17 cellular contexts compared by ENCODE assay signal in the genomic region with DNA sequence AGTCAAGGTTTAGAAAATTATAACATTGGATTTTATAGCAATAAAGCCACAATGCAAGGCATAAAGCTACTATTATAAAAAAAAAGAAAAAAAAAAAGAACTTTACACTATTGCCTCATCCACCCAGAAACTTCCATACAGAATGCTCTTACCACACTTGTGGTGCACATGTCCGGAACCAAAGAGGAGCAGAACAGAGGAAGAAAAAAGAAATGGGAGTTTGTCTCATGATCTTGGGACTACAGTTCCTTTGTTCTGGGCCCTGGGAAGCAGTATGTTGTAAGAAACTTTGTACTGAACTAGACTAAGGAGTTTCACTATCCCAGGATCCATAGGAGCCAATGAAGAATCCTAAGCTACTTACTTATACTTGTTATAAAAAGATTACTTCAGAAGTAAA.
"Had no signal": no experiment of that assay in that cellular context is flagged by ENCODE, and none has a peak within 500 bp of the region (broad histone marks: within the 10 kb centered on the region; RNA-seq: fewer than 3 reads in every experiment).

No MANE protein-coding gene starts in this region.

- ATAC-seq: activated CD8-positive, alpha-beta T cell treated with anti-CD3 and anti-CD28 coated beads for 36 hours; left lobe of liver; mucosa of descending colon; stimulated activated naive B cell treated with anti-CD40 and anti-IgM and Interleukin-4, amounts not matched to agents 10 μg/mL and 1 μg/mL and 100 μg/mL, for 72 hours had no signal

- H3K27me3 ChIP-seq: sigmoid colon had no signal

- H3K36me3 ChIP-seq: sigmoid colon, spleen, thoracic aorta had no signal

- H3K4me3 ChIP-seq: mucosa of descending colon, sigmoid colon, spleen, thoracic aorta had no signal

- H3K9me3 ChIP-seq: mucosa of descending colon, sigmoid colon, spleen, thoracic aorta had no signal

- DNase-seq: activated CD4-positive, alpha-beta T cell treated with anti-CD3 and anti-CD28 coated beads, Interleukin-2, amount 10 ng/mL, durations not matched to agents 24 days and 14 days; activated CD8-positive, alpha-beta T cell treated with anti-CD3 and anti-CD28 coated beads for 36 hours; activated naive CD4-positive, alpha-beta T cell treated with Interleukin-2 at 50 U/mL for 16 hours; activated naive CD8-positive, alpha-beta T cell treated with anti-CD3 and anti-CD28 coated beads, Interleukin-2, amount 10 ng/mL, durations not matched to agents 7 days and 5 days; activated T-cell treated with anti-CD3 and anti-CD28 coated beads, Interleukin-2, amount 50 U/mL, for 1 hour; amygdala; caudate nucleus; erythroblast; mucosa of descending colon; naive B cell; sigmoid colon; spleen; stimulated activated CD4-positive, alpha-beta T cell treated with anti-CD3 and anti-CD28 coated beads, Interleukin-4, amount 100 ng/mL, for 4 hours; stimulated activated naive B cell treated with anti-CD40 and anti-IgM and Interleukin-4, amounts not matched to agents 10 μg/mL and 1 μg/mL and 100 μg/mL, for 72 hours; T1000 had no signal

- H3K27ac ChIP-seq: sigmoid colon, thoracic aorta had no signal
